ENCODE assay signal across 16 cellular contexts in genomic region chr6:57159127-57159526, GRCh38.
"Had no signal": no experiment of that assay in that cellular context is flagged by ENCODE, and none has a peak within 500 bp of the region (broad histone marks: within the 10 kb centered on the region; RNA-seq: fewer than 3 reads in every experiment).

No MANE protein-coding gene starts in this region.

- H3K4me3 Mint-ChIP-seq: naive thymus-derived CD8-positive, alpha-beta T cell had no signal

- DNase-seq: cortex of kidney; dorsolateral prefrontal cortex; effector CD8-positive, alpha-beta T cell; foreskin melanocyte; head of caudate nucleus; kidney glomerular epithelial cell; mucosa of descending colon; naive thymus-derived CD8-positive, alpha-beta T cell; posterior cingulate gyrus; sigmoid colon; stimulated activated CD4-positive, alpha-beta T cell treated with anti-CD3 and anti-CD28 coated beads, Interleukin-12 subunit alpha, Interleukin-12 subunit beta, amount 100 ng/mL, for 4 hours; stimulated activated naive CD4-positive, alpha-beta T cell treated with Interleukin-2 at 50 U/mL for 16 hours; trophoblast cell had no signal

- H3K4me3 ChIP-seq: dorsolateral prefrontal cortex, hepatocyte, mucosa of descending colon, sigmoid colon, skin epidermis had no signal

- H2AFZ ChIP-seq: hepatocyte had no signal

- H3K27ac ChIP-seq: dorsolateral prefrontal cortex, hepatocyte, neutrophil, sigmoid colon, skin epidermis had no signal

- H3K27me3 ChIP-seq: dorsolateral prefrontal cortex, hepatocyte, neutrophil, sigmoid colon had no signal

- H3K4me1 ChIP-seq: sigmoid colon had no signal

- ATAC-seq: mucosa of descending colon; naive thymus-derived CD8-positive, alpha-beta T cell had no signal

- H3K27me3 Mint-ChIP-seq: naive thymus-derived CD8-positive, alpha-beta T cell had no signal

- H3K79me2 ChIP-seq: hepatocyte had no signal

- H3K4me2 ChIP-seq: hepatocyte had no signal

- H3K4me1 Mint-ChIP-seq: naive thymus-derived CD8-positive, alpha-beta T cell had no signal

- H3K9me3 ChIP-seq: mucosa of descending colon, neutrophil, sigmoid colon had no signal

- H3K27ac Mint-ChIP-seq: naive thymus-derived CD8-positive, alpha-beta T cell had no signal
